In genomic region chr2:232549655-232550350, GRCh38 we compare ENCODE assay signal across 8 cellular contexts. TPM values are rescaled to one million over a fixed set of nuclear protein-coding genes. Genes with fewer than 3 reads are reported as not detected.
DNase-seq lines count a peak whose midpoint lies in the region; ATAC-seq and TF ChIP-seq lines count a peak whose summit lies in the region.

No MANE protein-coding gene starts in this region.

- H3K4me3 Mint-ChIP-seq in brain: peak overlapping the region; percentile 96 to 99 (median 98)

- BruUV-seq in IMR-90 (replicated peaks; lab: Mats Ljungman, UMichigan): no TSS peak

- H4K20me1 ChIP-seq in BLaER1 (peaks cover 64% of the 10 kb centered on the region), IMR-90 (ENCODE audit: insufficient read depth, low read length) (peaks cover 26% of the 10 kb centered on the region)

- H2BK15ac ChIP-seq in IMR-90 (ENCODE audit: low read depth, low read length): no peak overlapping the region

- H3K4ac ChIP-seq in IMR-90 (ENCODE audit: low read depth, low read length): peak overlapping the region; percentile 74

- CTCF ChIA-PET in IMR-90 (lab: Yijun Ruan, JAX): no interaction called here

- H3K27ac ChIP-seq in BLaER1 (peak overlapping the region; percentile 95), IMR-90 (ENCODE audit: insufficient read depth, low read length) (peak overlapping the region; percentile 95)

- intact Hi-C loops in IMR-90 (cut with micrococcal nuclease): no loop called here
- intact Hi-C loops in mucosa of descending colon (cut with DNase I, micrococcal nuclease): no loop called here

- peaks cover 13% of the 10 kb centered on the region for H3K27me3 Mint-ChIP-seq in brain

- no CpG with 5 or more reads among the region's 20 CpGs for WGBS in IMR-90 (ENCODE audit: extremely low coverage in 2 of 2, insufficient read length in 1 of 2), 2 experiments

- H3K4me2 ChIP-seq in BLaER1: peak overlapping the region; percentile 93
- peak overlapping the region; percentile 79 for H3K4me2 ChIP-seq in IMR-90 (ENCODE audit: low read depth, low read length)

- TF ChIP-seq RAD21 in IMR-90 (IDR thresholded peaks at IDR 0.05; ENCODE audit: low read length): no peak

- peaks cover 14% of the 10 kb centered on the region for H3K9me1 ChIP-seq in IMR-90 (ENCODE audit: insufficient read depth, low read length)

- H3K56ac ChIP-seq in IMR-90 (ENCODE audit: extremely low read depth, insufficient read depth, low read length): peak overlapping the region; percentile 63

- H3K18ac ChIP-seq in IMR-90 (ENCODE audit: low read depth, low read length): peak overlapping the region; percentile 72

- no peak overlapping the region for H2BK20ac ChIP-seq in IMR-90 (ENCODE audit: low read depth, low read length)

- H3K9ac ChIP-seq in BLaER1: peak overlapping the region; percentile 99
- peak overlapping the region; percentile 94 for H3K9ac ChIP-seq in IMR-90 (ENCODE audit: low read depth, low read length)

- in situ Hi-C loops in IMR-90 (cut with MboI; ENCODE audit: low sequenced_read_pairs): no loop called here

- TF ChIP-seq CTCF in IMR-90 (conservative IDR thresholded peaks at IDR 0.05; ENCODE audit: low read depth, low read length): no peak
- no peak for TF ChIP-seq CTCF in brain (conservative IDR thresholded peaks at IDR 0.05)
- TF ChIP-seq CTCF in mucosa of descending colon (IDR thresholded peaks at IDR 0.05): no peak

- H3K4me1 Mint-ChIP-seq in brain: peaks cover 64% of the 10 kb centered on the region

- no peak overlapping the region for H2BK120ac ChIP-seq in IMR-90 (ENCODE audit: low read depth, low read length)

- H3K36me3 ChIP-seq in BLaER1: peaks cover 72% of the 10 kb centered on the region
- peaks cover 7% of the 10 kb centered on the region; the same call in 1 of the 2 replicates for H3K36me3 ChIP-seq in IMR-90 (ENCODE audit: control insufficient read depth, insufficient read depth, low read length)
- H3K36me3 ChIP-seq in mucosa of descending colon (ENCODE audit: low read depth): no peaks in the 10 kb centered on the region

- H3K9me3 Mint-ChIP-seq in brain: peaks cover 16 to 37% (median 29%) of the 10 kb centered on the region in 5 experiments

- H3K4me3 ChIP-seq in BLaER1: peak overlapping the region; percentile 89
- peak overlapping the region; percentile 71 for H3K4me3 ChIP-seq in IMR-90 (ENCODE audit: insufficient read depth, low read depth, low read length)
- peak overlapping the region; percentile 87 for H3K4me3 ChIP-seq in mucosa of descending colon

- peaks cover 75% of the 10 kb centered on the region for H3K36me3 Mint-ChIP-seq in brain

- peak overlapping the region; percentile 62; the same call in 1 of the 2 replicates for H4K91ac ChIP-seq in IMR-90 (ENCODE audit: insufficient read depth, low read depth, low read length)

- H2BK5ac ChIP-seq in IMR-90 (ENCODE audit: low read depth, low read length, poor library complexity, severe bottlenecking): peak overlapping the region; percentile 71

- no peaks in the 10 kb centered on the region for H3K27me3 ChIP-seq in BLaER1
- no peaks in the 10 kb centered on the region for H3K27me3 ChIP-seq in IMR-90 (ENCODE audit: control insufficient read depth, insufficient read depth, low read length)

- peak overlapping the region; percentile 97 for H2AK9ac ChIP-seq in IMR-90 (replicated peaks; ENCODE audit: low read depth, low read length, poor library complexity)

- H3K9me3 ChIP-seq in BLaER1 (peaks cover 22% of the 10 kb centered on the region), IMR-90 (ENCODE audit: control insufficient read depth, insufficient read depth, low read length) (no peaks in the 10 kb centered on the region), mucosa of descending colon (no peaks in the 10 kb centered on the region)

- H3K14ac ChIP-seq in IMR-90 (replicated peaks; ENCODE audit: low read depth, low read length): peak overlapping the region; percentile 95

- POLR2A ChIA-PET in IMR-90 (lab: Charles Lee; ENCODE audit: unreplicated experiment): no interaction called here

- H4K5ac ChIP-seq in IMR-90 (ENCODE audit: low read depth, low read length): peak overlapping the region; percentile 79

- H4K8ac ChIP-seq in IMR-90 (ENCODE audit: low read depth in 2 of 2, low read length in 2 of 2): peak overlapping the region; percentile 86 to 90

- no peak for ATAC-seq in IMR-90 (ENCODE audit: low read depth)
- ATAC-seq in mucosa of descending colon: no peak
- ATAC-seq in GM18861 (IDR thresholded peaks at IDR 0.05; ENCODE audit: unreplicated experiment): no peak
- ATAC-seq in GM21786 (IDR thresholded peaks at IDR 0.05; ENCODE audit: unreplicated experiment): no peak

- DNase-seq in IMR-90: no peak
- DNase-seq in mucosa of descending colon: no peak
- DNase-seq in SW 1271 (lab: John Stamatoyannopoulos, UW): no peak
- DNase-seq in NCI-H1048 (lab: John Stamatoyannopoulos, UW): no peak

- peak overlapping the region; percentile 61 for H3K23ac ChIP-seq in IMR-90 (ENCODE audit: low read depth, low read length)

- H3K27ac Mint-ChIP-seq in brain: peak overlapping the region; percentile 97 to 99 (median 99)

- dilution Hi-C loops in IMR-90 (cut with HindIII; ENCODE audit: low sequenced_read_pairs, unreplicated experiment): no loop called here

- peaks cover 44% of the 10 kb centered on the region for H3K4me1 ChIP-seq in BLaER1
- no peaks in the 10 kb centered on the region for H3K4me1 ChIP-seq in IMR-90 (ENCODE audit: control insufficient read depth, insufficient read depth, low read length)
- H3K4me1 ChIP-seq in mucosa of descending colon (ENCODE audit: low read depth): peaks cover 11% of the 10 kb centered on the region

- no peak for TF ChIP-seq POLR2A in IMR-90 (IDR thresholded peaks at IDR 0.05; ENCODE audit: low read depth, low read length)

- peak overlapping the region; percentile 23; the same call in 1 of the 2 replicates for H2AK5ac ChIP-seq in IMR-90 (ENCODE audit: low read depth, low read length)

- peak overlapping the region; percentile 96 for H2AFZ ChIP-seq in IMR-90 (replicated peaks; ENCODE audit: low read length, poor library complexity)

- H3K79me1 ChIP-seq in IMR-90 (ENCODE audit: low read depth in 1 of 2, low read length in 2 of 2): peaks cover 22 to 63% of the 10 kb centered on the region in 2 experiments

TF ChIP-seq in IMR-90, 13 proteins besides CTCF, POLR2A, EP300 and RAD21:
- TF ChIP-seq MXI1 (IDR thresholded peaks at IDR 0.05; ENCODE audit: borderline replicate concordance, low read depth, low read length) (no peak), USF2 (IDR thresholded peaks at IDR 0.05; ENCODE audit: low read depth, low read length) (no peak), NFE2L2 (IDR thresholded peaks at IDR 0.05; ENCODE audit: low read depth, low read length) (no peak), MAFK (IDR thresholded peaks at IDR 0.05; ENCODE audit: low read depth, low read length) (no peak), BHLHE40 (IDR thresholded peaks at IDR 0.05; ENCODE audit: low read depth, low read length) (no peak), RCOR1 (IDR thresholded peaks at IDR 0.05; ENCODE audit: insufficient replicate concordance, low read length) (no peak)
TF ChIP-seq in IMR-90: peak in this region for 0.

RNA-seq across cellular contexts. Expression of gene TIGD1, which starts 0.6 kb away (rescaled TPM):
- 2.7 and 2.8 TPM in 2 replicates for total RNA-seq in IMR-90 (2012; rRNA removed)
- polyA plus RNA-seq in IMR-90 (2012; rRNA removed): 2.4 and 2.9 TPM in 2 replicates
- 0.70 and 0.74 TPM in 2 replicates for polyA plus RNA-seq in IMR-90 (2012; cell fraction: cytosol; rRNA removed)
- 1.3 and 6.0 TPM in 2 replicates for polyA plus RNA-seq in IMR-90 (2012; cell fraction: nucleus; rRNA removed; ENCODE audit: low replicate concordance)
- 5.2 TPM for polyA plus RNA-seq in brain (ENCODE audit: insufficient read depth, low read depth, low replicate concordance)
- 1 to 10 TPM; 4.1 to 5.6 (median 5.4) TPM for total RNA-seq in mucosa of descending colon

RNA-seq across cellular contexts. Expression of gene EIF4E2, which starts 0.7 kb away (rescaled TPM):
- total RNA-seq in IMR-90 (2012; rRNA removed) (105 and 149 TPM in 2 replicates), mucosa of descending colon (100 to 1,000 TPM in 1 of 3 donors, 10 to 100 TPM in 2; 62.7 to 116 (median 90.9) TPM)
- polyA plus RNA-seq in IMR-90 (2012; rRNA removed) (44.0 and 52.1 TPM in 2 replicates), brain (ENCODE audit: insufficient read depth, low read depth, low replicate concordance) (54.7 TPM)
- polyA plus RNA-seq in IMR-90 (2012; cell fraction: cytosol; rRNA removed): 18.7 and 36.1 TPM in 2 replicates
- 28.5 and 89.1 TPM in 2 replicates for polyA plus RNA-seq in IMR-90 (2012; cell fraction: nucleus; rRNA removed; ENCODE audit: low replicate concordance)

RNA-seq across cellular contexts. Expression of gene CHRNG, which starts 10.3 kb away (rescaled TPM):
- total RNA-seq in IMR-90 (2012; rRNA removed) (not detected in 2 replicates), mucosa of descending colon (not detected)
- polyA plus RNA-seq in IMR-90 (2012; rRNA removed) (not detected in 2 replicates), brain (ENCODE audit: insufficient read depth, low read depth, low replicate concordance) (not detected)
- polyA plus RNA-seq in IMR-90 (2012; cell fraction: cytosol; rRNA removed): not detected in 2 replicates
- not detected in 2 replicates for polyA plus RNA-seq in IMR-90 (2012; cell fraction: nucleus; rRNA removed; ENCODE audit: low replicate concordance)

RNA-seq across cellular contexts. Expression of gene CHRND, which starts 23.8 kb away (rescaled TPM):
- total RNA-seq in IMR-90 (2012; rRNA removed): not detected in 2 replicates
- polyA plus RNA-seq in IMR-90 (2012; rRNA removed): not detected in 2 replicates
- not detected in 2 replicates for polyA plus RNA-seq in IMR-90 (2012; cell fraction: cytosol; rRNA removed)
- polyA plus RNA-seq in IMR-90 (2012; cell fraction: nucleus; rRNA removed; ENCODE audit: low replicate concordance): not detected in 2 replicates
- not detected for polyA plus RNA-seq in brain (ENCODE audit: insufficient read depth, low read depth, low replicate concordance)
- total RNA-seq in mucosa of descending colon: not detected

RNA-seq across cellular contexts. Expression of gene PRSS56, which starts 29.6 kb away (rescaled TPM):
- total RNA-seq in IMR-90 (2012; rRNA removed) (not detected in 2 replicates), mucosa of descending colon (not detected)
- polyA plus RNA-seq in IMR-90 (2012; rRNA removed) (not detected in 2 replicates), brain (ENCODE audit: insufficient read depth, low read depth, low replicate concordance) (not detected)
- not detected in 2 replicates for polyA plus RNA-seq in IMR-90 (2012; cell fraction: cytosol; rRNA removed)
- polyA plus RNA-seq in IMR-90 (2012; cell fraction: nucleus; rRNA removed; ENCODE audit: low replicate concordance): not detected in 2 replicates
